ENCODE assay signal across 34 cellular contexts in genomic region chr18:7520200-7520780, GRCh38.
"Had no signal": no experiment of that assay in that cellular context is flagged by ENCODE, and none has a peak within 500 bp of the region (broad histone marks: within the 10 kb centered on the region; RNA-seq: fewer than 3 reads in every experiment).

No MANE protein-coding gene starts in this region.

- H3K9me3 ChIP-seq: ascending aorta, colonic mucosa, gastrocnemius medialis, neutrophil, upper lobe of left lung had no signal

- ATAC-seq: gastrocnemius medialis; sciatic nerve; stimulated activated memory B cell treated with anti-CD40 and anti-IgM and Interleukin-4, amounts not matched to agents 10 μg/mL and 1 μg/mL and 100 μg/mL, for 72 hours; stimulated activated naive CD8-positive, alpha-beta T cell treated with anti-CD3 and anti-CD28 coated beads, Interleukin-15, amount 100 ng/mL, for 72 hours had no signal

- H3K27ac Mint-ChIP-seq: activated CD4-positive, alpha-beta memory T cell treated with anti-CD3 and anti-CD28 coated beads for 36 hours; activated CD4-positive, alpha-beta T cell treated with anti-CD3 and anti-CD28 coated beads, Interleukin-2, amount 10 ng/mL, durations not matched to agents 24 days and 14 days; activated naive CD4-positive, alpha-beta T cell treated with anti-CD3 and anti-CD28 coated beads, Interleukin-2, amount 10 ng/mL, durations not matched to agents 7 days and 5 days; activated naive CD8-positive, alpha-beta T cell treated with anti-CD3 and anti-CD28 coated beads, Interleukin-2, amount 10 ng/mL, durations not matched to agents 7 days and 5 days; activated T-helper 1 cell treated with anti-CD3 and anti-CD28 coated beads, Interleukin-12 subunit alpha, Interleukin-12 subunit beta, Interleukin-2, Interleukin-4 antibody, amounts not matched to agents 30 ng/mL and 10 ng/mL and 1 ng/mL, durations not matched to agents 14 hours and 24 hours and 36 hours; brain; naive B cell; stimulated activated memory B cell treated with anti-CD40 and anti-IgM and Interleukin-4, amounts not matched to agents 10 μg/mL and 1 μg/mL and 100 μg/mL, for 72 hours; stimulated activated naive CD8-positive, alpha-beta T cell treated with anti-CD3 and anti-CD28 coated beads, Interleukin-15, amount 100 ng/mL, for 72 hours had no signal

- H3K4me3 Mint-ChIP-seq: activated CD4-positive, alpha-beta memory T cell treated with anti-CD3 and anti-CD28 coated beads for 36 hours; activated CD4-positive, alpha-beta T cell treated with anti-CD3 and anti-CD28 coated beads, Interleukin-2, amount 10 ng/mL, durations not matched to agents 24 days and 14 days; activated naive CD4-positive, alpha-beta T cell treated with anti-CD3 and anti-CD28 coated beads, Interleukin-2, amount 10 ng/mL, durations not matched to agents 7 days and 5 days; activated naive CD8-positive, alpha-beta T cell treated with anti-CD3 and anti-CD28 coated beads, Interleukin-2, amount 10 ng/mL, durations not matched to agents 7 days and 5 days; activated T-helper 1 cell treated with anti-CD3 and anti-CD28 coated beads, Interleukin-12 subunit alpha, Interleukin-12 subunit beta, Interleukin-2, Interleukin-4 antibody, amounts not matched to agents 30 ng/mL and 10 ng/mL and 1 ng/mL, durations not matched to agents 14 hours and 24 hours and 36 hours; brain; naive B cell; nephron progenitor cell; stimulated activated memory B cell treated with anti-CD40 and anti-IgM and Interleukin-4, amounts not matched to agents 10 μg/mL and 1 μg/mL and 100 μg/mL, for 72 hours; stimulated activated naive CD8-positive, alpha-beta T cell treated with anti-CD3 and anti-CD28 coated beads, Interleukin-15, amount 100 ng/mL, for 72 hours had no signal

- H3K9me3 Mint-ChIP-seq: activated CD4-positive, alpha-beta memory T cell treated with anti-CD3 and anti-CD28 coated beads for 36 hours; activated CD4-positive, alpha-beta T cell treated with anti-CD3 and anti-CD28 coated beads, Interleukin-2, amount 10 ng/mL, durations not matched to agents 24 days and 14 days; activated naive CD8-positive, alpha-beta T cell treated with anti-CD3 and anti-CD28 coated beads, Interleukin-2, amount 10 ng/mL, durations not matched to agents 7 days and 5 days; activated T-helper 1 cell treated with anti-CD3 and anti-CD28 coated beads, Interleukin-12 subunit alpha, Interleukin-12 subunit beta, Interleukin-2, Interleukin-4 antibody, amounts not matched to agents 30 ng/mL and 10 ng/mL and 1 ng/mL, durations not matched to agents 14 hours and 24 hours and 36 hours; brain; stimulated activated naive CD8-positive, alpha-beta T cell treated with anti-CD3 and anti-CD28 coated beads, Interleukin-15, amount 100 ng/mL, for 72 hours had no signal

- H3K36me3 Mint-ChIP-seq: activated CD4-positive, alpha-beta memory T cell treated with anti-CD3 and anti-CD28 coated beads for 36 hours; activated naive CD4-positive, alpha-beta T cell treated with anti-CD3 and anti-CD28 coated beads, Interleukin-2, amount 10 ng/mL, durations not matched to agents 7 days and 5 days; activated naive CD8-positive, alpha-beta T cell treated with anti-CD3 and anti-CD28 coated beads, Interleukin-2, amount 10 ng/mL, durations not matched to agents 7 days and 5 days; brain; naive B cell; stimulated activated memory B cell treated with anti-CD40 and anti-IgM and Interleukin-4, amounts not matched to agents 10 μg/mL and 1 μg/mL and 100 μg/mL, for 72 hours had no signal

- H3K4me1 ChIP-seq: ascending aorta, colonic mucosa, gastrocnemius medialis had no signal

- H3K4me2 ChIP-seq: hepatocyte had no signal

- H3K27me3 ChIP-seq: ascending aorta, cardiac muscle cell, colonic mucosa, gastrocnemius medialis, hepatocyte, neutrophil, upper lobe of left lung had no signal

- H3K4me1 Mint-ChIP-seq: activated CD4-positive, alpha-beta T cell treated with anti-CD3 and anti-CD28 coated beads, Interleukin-2, amount 10 ng/mL, durations not matched to agents 24 days and 14 days; activated naive CD4-positive, alpha-beta T cell treated with anti-CD3 and anti-CD28 coated beads, Interleukin-2, amount 10 ng/mL, durations not matched to agents 7 days and 5 days; activated naive CD8-positive, alpha-beta T cell treated with anti-CD3 and anti-CD28 coated beads, Interleukin-2, amount 10 ng/mL, durations not matched to agents 7 days and 5 days; naive B cell; stimulated activated memory B cell treated with anti-CD40 and anti-IgM and Interleukin-4, amounts not matched to agents 10 μg/mL and 1 μg/mL and 100 μg/mL, for 72 hours; stimulated activated naive CD8-positive, alpha-beta T cell treated with anti-CD3 and anti-CD28 coated beads, Interleukin-15, amount 100 ng/mL, for 72 hours had no signal

- H3K27me3 Mint-ChIP-seq: activated CD4-positive, alpha-beta memory T cell treated with anti-CD3 and anti-CD28 coated beads for 36 hours; activated CD4-positive, alpha-beta T cell treated with anti-CD3 and anti-CD28 coated beads, Interleukin-2, amount 10 ng/mL, durations not matched to agents 24 days and 14 days; activated naive CD4-positive, alpha-beta T cell treated with anti-CD3 and anti-CD28 coated beads, Interleukin-2, amount 10 ng/mL, durations not matched to agents 7 days and 5 days; activated naive CD8-positive, alpha-beta T cell treated with anti-CD3 and anti-CD28 coated beads, Interleukin-2, amount 10 ng/mL, durations not matched to agents 7 days and 5 days; brain; naive B cell; stimulated activated memory B cell treated with anti-CD40 and anti-IgM and Interleukin-4, amounts not matched to agents 10 μg/mL and 1 μg/mL and 100 μg/mL, for 72 hours; stimulated activated naive CD8-positive, alpha-beta T cell treated with anti-CD3 and anti-CD28 coated beads, Interleukin-15, amount 100 ng/mL, for 72 hours had no signal

- H3K36me3 ChIP-seq: ascending aorta, cardiac muscle cell, colonic mucosa, gastrocnemius medialis, neutrophil, upper lobe of left lung had no signal

- DNase-seq: activated CD4-positive, alpha-beta memory T cell treated with anti-CD3 and anti-CD28 coated beads for 36 hours; activated CD4-positive, alpha-beta T cell treated with anti-CD3 and anti-CD28 coated beads, Interleukin-2, amount 10 ng/mL, durations not matched to agents 24 days and 14 days; activated CD4-positive, CD25-positive, alpha-beta regulatory T cell treated with anti-CD3 and anti-CD28 coated beads, Interleukin-2, amount 50 U/mL, for 72 hours; activated CD8-positive, alpha-beta memory T cell treated with anti-CD3 and anti-CD28 coated beads, Interleukin-2, amount 50 U/mL, for 4 hours; activated gamma-delta T cell; activated naive CD4-positive, alpha-beta T cell treated with anti-CD3 and anti-CD28 coated beads, Interleukin-2, amount 10 ng/mL, durations not matched to agents 7 days and 5 days; activated naive CD8-positive, alpha-beta T cell treated with anti-CD3 and anti-CD28 coated beads, Interleukin-2, amount 10 ng/mL, durations not matched to agents 7 days and 5 days; activated T-cell treated with anti-CD3 and anti-CD28 coated beads, Interleukin-2, amount 50 U/mL, for 1 hour; cerebellar nuclear complex; colonic mucosa; effector CD8-positive, alpha-beta T cell; gastrocnemius medialis; islet precursor cell; mammary epithelial cell; naive B cell; nephron progenitor cell; retina; stimulated activated CD4-positive, alpha-beta T cell treated with anti-CD3 and anti-CD28 coated beads, Interleukin-1b, Interleukin-23, amount 100 ng/mL, for 48 hours; stimulated activated CD4-positive, alpha-beta T cell treated with anti-CD3 and anti-CD28 coated beads, Interleukin-4, amount 100 ng/mL, for 4 hours; stimulated activated CD8-positive, alpha-beta memory T cell treated with anti-CD3 and anti-CD28 coated beads, Interleukin-4, amount 100 ng/mL, for 48 hours; stimulated activated naive CD8-positive, alpha-beta T cell treated with anti-CD3 and anti-CD28 coated beads, Interleukin-15, amount 100 ng/mL, for 72 hours; substantia nigra; T-helper 9 cell; upper lobe of left lung had no signal

- H3K27ac ChIP-seq: ascending aorta, cardiac muscle cell, colonic mucosa, gastrocnemius medialis, hepatocyte, neutrophil, skin epidermis, upper lobe of left lung, VCaP had no signal

- H2AFZ ChIP-seq: hepatocyte had no signal

- H3K4me3 ChIP-seq: ascending aorta, cardiac muscle cell, colonic mucosa, gastrocnemius medialis, hepatocyte, skin epidermis, upper lobe of left lung had no signal

- H3K79me2 ChIP-seq: hepatocyte had no signal
